ENCODE assay signal across 8 cellular contexts in genomic region chr21:33915368-33916199, GRCh38. TPM values are rescaled to one million over a fixed set of nuclear protein-coding genes. Genes with fewer than 3 reads are reported as not detected.
DNase-seq lines count a peak whose midpoint lies in the region; ATAC-seq and TF ChIP-seq lines count a peak whose summit lies in the region.

TSS of gene ATP5PO (minus strand) at chr21:33915804. CDS start at chr21:33915763, 41 bp downstream.

- H3K4me3 ChIP-seq in SU-DHL-6 (ENCODE audit: insufficient read depth, low read length, poor library complexity, severe bottlenecking) (peak within 1 kb of the TSS; percentile 92), osteoblast (ENCODE audit: insufficient read depth, low read length) (peak within 1 kb of the TSS; percentile 81), thoracic aorta (peak within 1 kb of the TSS; percentile 85)

- H3K27me3 ChIP-seq in SU-DHL-6 (ENCODE audit: low read length) (no peaks in the 10 kb centered on the region), osteoblast (ENCODE audit: insufficient read depth, low read length) (no peaks in the 10 kb centered on the region), thoracic aorta (replicated peaks; ENCODE audit: insufficient read depth) (no peaks in the 10 kb centered on the region)

- peak within 1 kb of the TSS; percentile 32 for H3K27ac ChIP-seq in SU-DHL-6 (ENCODE audit: low read depth, low read length)
- peak within 1 kb of the TSS; percentile 92 for H3K27ac ChIP-seq in osteoblast (ENCODE audit: low read depth, low read length)
- H3K27ac ChIP-seq in thoracic aorta, result peak within 1 kb of the TSS; percentile 64 to 74

- TF ChIP-seq POLR2A in GM10847 (IDR thresholded peaks at IDR 0.05; ENCODE audit: extremely low read depth, insufficient read length), result peak; percentile 90

- TF ChIP-seq CTCF in SU-DHL-6 (IDR thresholded peaks at IDR 0.05; ENCODE audit: insufficient read depth, low read length, poor library complexity, severe bottlenecking) (no peak), glutamatergic neuron (IDR thresholded peaks at IDR 0.05; ENCODE audit: partially characterized antibody, unreplicated experiment) (no peak), osteoblast (IDR thresholded peaks at IDR 0.05; ENCODE audit: extremely low read depth, low read depth, low read length) (no peak), thoracic aorta (IDR thresholded peaks at IDR 0.05) (no peak)

- DNase-seq in NCI-H128 (lab: John Stamatoyannopoulos, UW; ENCODE audit: unreplicated experiment), result peak; percentile 97
- DNase-seq in activated naive CD8-positive, alpha-beta T cell treated with anti-CD3 and anti-CD28 coated beads, Interleukin-2, amount 10 ng/mL, durations not matched to agents 7 days and 5 days, result peak; percentile 94
- DNase-seq in glutamatergic neuron, result peak; percentile 98
- DNase-seq in osteoblast (ENCODE audit: insufficient read length, low spot score, missing footprints), result peak; percentile 95
- peak; percentile 88 for DNase-seq in thoracic aorta (ENCODE audit: low spot score)

- H3K27me3 Mint-ChIP-seq in activated naive CD8-positive, alpha-beta T cell treated with anti-CD3 and anti-CD28 coated beads, Interleukin-2, amount 10 ng/mL, durations not matched to agents 7 days and 5 days, result no peaks in the 10 kb centered on the region
- peaks cover 6% of the 10 kb centered on the region for H3K27me3 Mint-ChIP-seq in glutamatergic neuron (ENCODE audit: unreplicated experiment)

- H3K9me3 ChIP-seq in SU-DHL-6 (ENCODE audit: insufficient read depth, low read length), result no peaks in the 10 kb centered on the region
- no peaks in the 10 kb centered on the region for H3K9me3 ChIP-seq in osteoblast (ENCODE audit: low read depth, low read length)
- H3K9me3 ChIP-seq in thoracic aorta, result no peaks in the 10 kb centered on the region

- H3F3A ChIP-seq in SU-DHL-6 (ENCODE audit: insufficient read depth), result no peaks in the 10 kb centered on the region

- H3K9ac ChIP-seq in SU-DHL-6 (ENCODE audit: low read length), result peak within 1 kb of the TSS; percentile 90

- H2AFZ ChIP-seq in SU-DHL-6 (ENCODE audit: low read depth, low read length, severe bottlenecking), result peak within 1 kb of the TSS; percentile 85
- H2AFZ ChIP-seq in osteoblast (ENCODE audit: low read length), result peak within 1 kb of the TSS; percentile 100

- H3K36me3 ChIP-seq in SU-DHL-6 (ENCODE audit: low read length) (peaks cover 8% of the 10 kb centered on the region; the same call in 1 of the 2 replicates), osteoblast (ENCODE audit: insufficient read depth, low read length) (peaks cover 23% of the 10 kb centered on the region), thoracic aorta (peaks cover 5% of the 10 kb centered on the region)

- no peaks in the 10 kb centered on the region for H3K9me2 ChIP-seq in SU-DHL-6 (replicated peaks; ENCODE audit: insufficient read depth, low read length)

- H3K79me2 ChIP-seq in SU-DHL-6 (ENCODE audit: insufficient read depth, low read length), result peaks cover 26% of the 10 kb centered on the region
- peaks cover 33% of the 10 kb centered on the region for H3K79me2 ChIP-seq in osteoblast (ENCODE audit: insufficient read depth, low read length)

- no peaks in the 10 kb centered on the region for H3K9me3 Mint-ChIP-seq in activated naive CD8-positive, alpha-beta T cell treated with anti-CD3 and anti-CD28 coated beads, Interleukin-2, amount 10 ng/mL, durations not matched to agents 7 days and 5 days
- peaks cover 8% of the 10 kb centered on the region for H3K9me3 Mint-ChIP-seq in glutamatergic neuron (ENCODE audit: unreplicated experiment)

- no peaks in the 10 kb centered on the region for H4K20me1 ChIP-seq in SU-DHL-6 (ENCODE audit: low read depth, low read length)
- peaks cover 2% of the 10 kb centered on the region for H4K20me1 ChIP-seq in osteoblast (ENCODE audit: insufficient read depth, low read length)

- POLR2A ChIA-PET in activated naive CD8-positive, alpha-beta T cell treated with anti-CD3 and anti-CD28 coated beads, Interleukin-2, amount 10 ng/mL, durations not matched to agents 7 days and 5 days (lab: Charles Lee), result interaction anchor here (0.5 to 1.3 kb wide), 3 partner anchors 9 to 599 kb away, joined by 3 read pairs; no protein-coding TSS in a partner anchor

- peaks cover 8% of the 10 kb centered on the region for H3K36me3 Mint-ChIP-seq in activated naive CD8-positive, alpha-beta T cell treated with anti-CD3 and anti-CD28 coated beads, Interleukin-2, amount 10 ng/mL, durations not matched to agents 7 days and 5 days
- no peaks in the 10 kb centered on the region for H3K36me3 Mint-ChIP-seq in glutamatergic neuron (ENCODE audit: unreplicated experiment)

- H3K27ac Mint-ChIP-seq in activated naive CD8-positive, alpha-beta T cell treated with anti-CD3 and anti-CD28 coated beads, Interleukin-2, amount 10 ng/mL, durations not matched to agents 7 days and 5 days, result peak within 1 kb of the TSS; percentile 94
- H3K27ac Mint-ChIP-seq in glutamatergic neuron (ENCODE audit: unreplicated experiment), result peak within 1 kb of the TSS; percentile 97

- peaks cover 26% of the 10 kb centered on the region for H3K4me1 Mint-ChIP-seq in activated naive CD8-positive, alpha-beta T cell treated with anti-CD3 and anti-CD28 coated beads, Interleukin-2, amount 10 ng/mL, durations not matched to agents 7 days and 5 days
- H3K4me1 Mint-ChIP-seq in glutamatergic neuron (ENCODE audit: low read depth, unreplicated experiment), result peaks cover 15% of the 10 kb centered on the region

- peak; percentile 99 for ATAC-seq in HG02678 (IDR thresholded peaks at IDR 0.05; ENCODE audit: unreplicated experiment)
- peak; percentile 100 for ATAC-seq in activated naive CD8-positive, alpha-beta T cell treated with anti-CD3 and anti-CD28 coated beads, Interleukin-2, amount 10 ng/mL, durations not matched to agents 7 days and 5 days (ENCODE audit: low read depth)
- peak; percentile 91 for ATAC-seq in thoracic aorta (ENCODE audit: insufficient number of reproducible peaks, low FRiP score, low read depth)

- peaks cover 17% of the 10 kb centered on the region for H3K4me1 ChIP-seq in osteoblast (ENCODE audit: insufficient read depth, low read length)
- H3K4me1 ChIP-seq in thoracic aorta (ENCODE audit: control insufficient read depth in 1 of 2, low read depth in 2 of 2), result peaks cover 6 to 16% of the 10 kb centered on the region in 2 donors

- H3K4me3 Mint-ChIP-seq in activated naive CD8-positive, alpha-beta T cell treated with anti-CD3 and anti-CD28 coated beads, Interleukin-2, amount 10 ng/mL, durations not matched to agents 7 days and 5 days, result peak within 1 kb of the TSS; percentile 91
- H3K4me3 Mint-ChIP-seq in glutamatergic neuron (ENCODE audit: unreplicated experiment), result peak within 1 kb of the TSS; percentile 91

- peak within 1 kb of the TSS; percentile 88 for H3K4me2 ChIP-seq in SU-DHL-6 (ENCODE audit: low read depth, low read length, poor library complexity, severe bottlenecking)
- H3K4me2 ChIP-seq in osteoblast (ENCODE audit: insufficient read depth, low read length), result peak within 1 kb of the TSS; percentile 95

RNA-seq across cellular contexts. Expression of gene ATP5PO, which starts in this region (rescaled TPM):
- 100 to 1,000 TPM; 167 TPM for total RNA-seq in activated naive CD8-positive, alpha-beta T cell treated with anti-CD3 and anti-CD28 coated beads, Interleukin-2, amount 10 ng/mL, durations not matched to agents 7 days and 5 days
- total RNA-seq in glutamatergic neuron (ENCODE audit: unreplicated experiment) (236 TPM), osteoblast (115 and 128 TPM in 2 replicates), thoracic aorta (100 to 1,000 TPM in 1 of 2 donors, 10 to 100 TPM in 1; 97.0 to 130 TPM)

Comparison
In these comparisons a context has a peak if more than half of its experiments do, and no peak if none do; other contexts are left out.
1. Peak in every context shown above with its lines: DNase-seq, ATAC-seq, H3K4me3 ChIP-seq and H3K27ac ChIP-seq.
2. H3K27ac ChIP-seq: peak in every context shown above with its lines; median percentile 92 in osteoblast; 69 in thoracic aorta; 32 in SU-DHL-6.